1 cellular context compared by ENCODE assay signal in the genomic region with DNA sequence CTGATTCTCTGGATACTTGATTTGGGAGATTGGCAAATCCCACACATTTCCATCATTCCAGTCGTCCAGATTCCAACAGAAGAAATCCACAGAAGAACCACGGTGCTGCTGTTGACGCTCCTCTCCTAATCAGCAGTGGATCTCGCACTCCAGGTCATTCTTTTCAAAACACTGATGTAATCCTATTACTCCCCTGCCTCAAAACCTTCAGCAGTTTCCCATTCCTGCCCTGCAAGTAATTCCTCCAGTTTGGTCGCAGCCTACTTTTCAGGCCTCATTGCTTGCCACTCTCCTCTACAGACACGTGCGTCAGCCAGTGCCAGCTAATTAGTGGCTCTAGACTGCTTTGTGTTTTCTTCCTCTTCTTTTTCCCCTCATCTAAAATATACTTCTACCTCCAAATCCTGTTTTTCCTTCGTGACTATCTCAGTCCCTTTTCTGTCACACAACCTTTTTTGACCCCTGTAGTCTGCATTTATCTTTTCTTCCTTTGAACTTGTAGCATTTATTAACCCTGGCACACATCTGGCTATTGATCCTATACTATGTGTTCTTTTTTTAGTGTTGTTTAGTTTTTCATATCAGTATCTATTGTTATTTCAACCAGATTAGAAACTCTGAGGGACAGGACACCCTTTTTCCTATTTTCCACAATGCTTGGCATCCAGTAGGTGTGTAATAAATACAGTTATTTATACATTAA.
TF ChIP-seq lines count a peak whose summit lies in the region.

No MANE protein-coding gene starts in this region.

TF ChIP-seq in IMR-90, 13 proteins besides CTCF, POLR2A, EP300 and RAD21 (continued from another document):
- TF ChIP-seq, protein P1, sequence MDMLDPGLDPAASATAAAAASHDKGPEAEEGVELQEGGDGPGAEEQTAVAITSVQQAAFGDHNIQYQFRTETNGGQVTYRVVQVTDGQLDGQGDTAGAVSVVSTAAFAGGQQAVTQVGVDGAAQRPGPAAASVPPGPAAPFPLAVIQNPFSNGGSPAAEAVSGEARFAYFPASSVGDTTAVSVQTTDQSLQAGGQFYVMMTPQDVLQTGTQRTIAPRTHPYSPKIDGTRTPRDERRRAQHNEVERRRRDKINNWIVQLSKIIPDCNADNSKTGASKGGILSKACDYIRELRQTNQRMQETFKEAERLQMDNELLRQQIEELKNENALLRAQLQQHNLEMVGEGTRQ (IDR thresholded peaks at IDR 0.05; ENCODE audit: low read depth, low read length) = no peak
- TF ChIP-seq, protein P2, sequence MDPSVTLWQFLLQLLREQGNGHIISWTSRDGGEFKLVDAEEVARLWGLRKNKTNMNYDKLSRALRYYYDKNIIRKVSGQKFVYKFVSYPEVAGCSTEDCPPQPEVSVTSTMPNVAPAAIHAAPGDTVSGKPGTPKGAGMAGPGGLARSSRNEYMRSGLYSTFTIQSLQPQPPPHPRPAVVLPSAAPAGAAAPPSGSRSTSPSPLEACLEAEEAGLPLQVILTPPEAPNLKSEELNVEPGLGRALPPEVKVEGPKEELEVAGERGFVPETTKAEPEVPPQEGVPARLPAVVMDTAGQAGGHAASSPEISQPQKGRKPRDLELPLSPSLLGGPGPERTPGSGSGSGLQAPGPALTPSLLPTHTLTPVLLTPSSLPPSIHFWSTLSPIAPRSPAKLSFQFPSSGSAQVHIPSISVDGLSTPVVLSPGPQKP (IDR thresholded peaks at IDR 0.05; ENCODE audit: borderline replicate concordance, low read depth, low read length) = no peak
- no peak for TF ChIP-seq CEBPB (IDR thresholded peaks at IDR 0.05; ENCODE audit: low read depth, low read length)
- no peak for TF ChIP-seq MAZ (IDR thresholded peaks at IDR 0.05; ENCODE audit: borderline replicate concordance, low read depth, low read length)
- TF ChIP-seq BHLHE40 (IDR thresholded peaks at IDR 0.05; ENCODE audit: low read depth, low read length) = no peak
- TF ChIP-seq FOS (IDR thresholded peaks at IDR 0.05; ENCODE audit: low read depth, low read length) = no peak
- TF ChIP-seq RFX5 (IDR thresholded peaks at IDR 0.05; ENCODE audit: low read depth, low read length) = no peak
- no peak for TF ChIP-seq MAFK (IDR thresholded peaks at IDR 0.05; ENCODE audit: low read depth, low read length)
- TF ChIP-seq MXI1 (IDR thresholded peaks at IDR 0.05; ENCODE audit: borderline replicate concordance, low read depth, low read length) = no peak
- no peak for TF ChIP-seq RCOR1 (IDR thresholded peaks at IDR 0.05; ENCODE audit: insufficient replicate concordance, low read length)
- no peak for TF ChIP-seq CHD1 (IDR thresholded peaks at IDR 0.05; ENCODE audit: low read depth, low read length)
TF ChIP-seq in IMR-90: peak in this region for 0.
